ENCODE assay signal across 1 cellular context in genomic region chr3:184167786-184168185, GRCh38.
TF ChIP-seq lines count a peak whose summit lies in the region.

No MANE protein-coding gene starts in this region.

TF ChIP-seq in HepG2, 621 proteins besides CTCF, POLR2A, EP300 and RAD21:
- no peak for TF ChIP-seq FOXP4 (CRISPR knock-in tag; IDR thresholded peaks at IDR 0.05)
- 0 out of 2 replicates have a peak, but pooled peaks have one; percentile 1 for TF ChIP-seq POLR2G (IDR thresholded peaks at IDR 0.05; ENCODE audit: low read depth, low read length)
- no peak for TF ChIP-seq PBX3 (CRISPR knock-in tag; IDR thresholded peaks at IDR 0.05; ENCODE audit: borderline replicate concordance)
